1 cellular context compared by ENCODE assay signal in genomic region chr14:90381999-90382451, GRCh38.
TF ChIP-seq lines count a peak whose summit lies in the region.

No MANE protein-coding gene starts in this region.

TF ChIP-seq in IMR-90, 13 proteins besides CTCF, POLR2A, EP300 and RAD21 (continued from another document):
- TF ChIP-seq USF2 (IDR thresholded peaks at IDR 0.05; ENCODE audit: low read depth, low read length): no peak
- no peak for TF ChIP-seq CHD1 (IDR thresholded peaks at IDR 0.05; ENCODE audit: low read depth, low read length)
- TF ChIP-seq CEBPB (IDR thresholded peaks at IDR 0.05; ENCODE audit: low read depth, low read length): no peak
- TF ChIP-seq SMC3 (IDR thresholded peaks at IDR 0.05; ENCODE audit: low read depth, low read length): no peak
